Comparison of ENCODE assay signal across 8 cellular contexts in the genomic region with DNA sequence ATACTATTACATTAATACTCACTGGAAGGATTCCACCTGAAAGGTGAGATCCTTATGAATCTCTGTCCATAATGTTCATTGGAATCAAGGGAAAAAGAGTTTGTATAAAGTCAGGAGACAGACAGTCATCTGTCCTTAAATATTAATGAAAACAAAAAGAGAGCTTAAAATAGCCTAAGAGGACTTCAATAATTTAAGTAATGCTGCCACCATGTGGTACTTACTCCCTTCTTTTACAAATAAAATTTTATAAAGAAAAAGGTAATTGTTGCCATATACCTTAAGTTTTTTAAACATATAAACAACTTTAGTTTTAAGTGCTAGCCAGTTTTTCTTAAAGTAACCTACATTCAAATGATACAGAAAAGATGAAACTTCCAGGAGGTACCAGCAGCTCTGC. TPM values are rescaled to one million over a fixed set of nuclear protein-coding genes. Genes with fewer than 3 reads are reported as not detected.
DNase-seq lines count a peak whose midpoint lies in the region; TF ChIP-seq lines count a peak whose summit lies in the region.

No MANE protein-coding gene starts in this region.

- H3K36me3 ChIP-seq in neural cell (ENCODE audit: insufficient read depth, low read length), result peaks cover 5% of the 10 kb centered on the region

- H3K79me2 ChIP-seq in neural cell (replicated peaks; ENCODE audit: insufficient read depth, low read length), result no peaks in the 10 kb centered on the region

- H3K9me2 ChIP-seq in neural cell (ENCODE audit: insufficient read depth, low read length), result no peaks in the 10 kb centered on the region

- no peak overlapping the region for H3K4me3 ChIP-seq in neural cell (ENCODE audit: low read length)

- H3K27ac ChIP-seq in neural cell (ENCODE audit: low read length), result no peak overlapping the region

- no peak overlapping the region for H2AFZ ChIP-seq in neural cell (ENCODE audit: low read depth, low read length)

- TF ChIP-seq CTCF in neural cell (IDR thresholded peaks at IDR 0.05; ENCODE audit: poor library complexity, severe bottlenecking), result peak; percentile 65

- DNase-seq in DMS 273 (lab: John Stamatoyannopoulos, UW; ENCODE audit: unreplicated experiment) (peak; percentile 42), DMS 273 treated with DMSO at 0.1 percent for 48 hours (lab: John Stamatoyannopoulos, UW) (no peak), M059J (ENCODE audit: low read depth) (peak; percentile 39), cerebellar cortex (ENCODE audit: low spot score) (peak; percentile 23), C1 segment of cervical spinal cord (lab: John Stamatoyannopoulos, UW) (no peak), GOT3 (lab: John Stamatoyannopoulos, UW) (no peak)
- no peak for DNase-seq in effector CD8-positive, alpha-beta T cell (lab: John Stamatoyannopoulos, UW)

- H3K4me2 ChIP-seq in neural cell (ENCODE audit: low read length), result no peak overlapping the region

- H3K9me3 ChIP-seq in neural cell (ENCODE audit: low read length), result no peaks in the 10 kb centered on the region

- no peak for TF ChIP-seq EP300 in neural cell (conservative IDR thresholded peaks at IDR 0.05; ENCODE audit: poor library complexity, severe bottlenecking)

- TF ChIP-seq RAD21 in neural cell (conservative IDR thresholded peaks at IDR 0.05), result peak; percentile 69

- no peaks in the 10 kb centered on the region for H3K27me3 ChIP-seq in neural cell (ENCODE audit: insufficient read depth, low read depth, low read length)

- H3F3A ChIP-seq in neural cell (ENCODE audit: insufficient read depth, low read length, poor library complexity, severe bottlenecking), result no peaks in the 10 kb centered on the region

- no peaks in the 10 kb centered on the region for H4K20me1 ChIP-seq in neural cell (ENCODE audit: insufficient read depth)

- no peak overlapping the region for H3K9ac ChIP-seq in neural cell (ENCODE audit: low read length)

TF ChIP-seq in neural cell, 6 proteins besides CTCF, POLR2A, EP300 and RAD21:
- TF ChIP-seq POLR2AphosphoS5 (IDR thresholded peaks at IDR 0.05) (no peak), SMC3 (conservative IDR thresholded peaks at IDR 0.05; ENCODE audit: poor library complexity) (peak; percentile 69)
TF ChIP-seq in neural cell: peak in this region for 1.

RNA-seq across cellular contexts. Expression of a gene that starts 5.1 kb away (rescaled TPM):
- total RNA-seq in M059J (2014; rRNA removed; shearing (Covaris generic)), result 16.1 and 19.1 TPM in 2 replicates
- polyA plus RNA-seq in neural cell, result 11.0 and 12.2 TPM in 2 replicates
- 34.3 and 34.6 TPM in 2 replicates for polyA minus RNA-seq in neural cell

RNA-seq across cellular contexts. Expression of a gene that starts 43.2 kb away (rescaled TPM):
- total RNA-seq in M059J (2014; rRNA removed; shearing (Covaris generic)), result 243 and 279 TPM in 2 replicates
- 79.6 and 113 TPM in 2 replicates for polyA plus RNA-seq in neural cell
- polyA minus RNA-seq in neural cell, result 56.2 and 65.9 TPM in 2 replicates

Comparison
In these comparisons a context has a peak if more than half of its experiments do, and no peak if none do; other contexts are left out.
1. DNase-seq: peak in DMS 273 (single experiment), M059J (single experiment) and cerebellar cortex (single experiment); none in DMS 273 treated with DMSO at 0.1 percent for 48 hours (single experiment), C1 segment of cervical spinal cord (0 of 14), GOT3 (single experiment) and effector CD8-positive, alpha-beta T cell (single experiment).